ENCODE assay signal across 8 cellular contexts in the genomic region with DNA sequence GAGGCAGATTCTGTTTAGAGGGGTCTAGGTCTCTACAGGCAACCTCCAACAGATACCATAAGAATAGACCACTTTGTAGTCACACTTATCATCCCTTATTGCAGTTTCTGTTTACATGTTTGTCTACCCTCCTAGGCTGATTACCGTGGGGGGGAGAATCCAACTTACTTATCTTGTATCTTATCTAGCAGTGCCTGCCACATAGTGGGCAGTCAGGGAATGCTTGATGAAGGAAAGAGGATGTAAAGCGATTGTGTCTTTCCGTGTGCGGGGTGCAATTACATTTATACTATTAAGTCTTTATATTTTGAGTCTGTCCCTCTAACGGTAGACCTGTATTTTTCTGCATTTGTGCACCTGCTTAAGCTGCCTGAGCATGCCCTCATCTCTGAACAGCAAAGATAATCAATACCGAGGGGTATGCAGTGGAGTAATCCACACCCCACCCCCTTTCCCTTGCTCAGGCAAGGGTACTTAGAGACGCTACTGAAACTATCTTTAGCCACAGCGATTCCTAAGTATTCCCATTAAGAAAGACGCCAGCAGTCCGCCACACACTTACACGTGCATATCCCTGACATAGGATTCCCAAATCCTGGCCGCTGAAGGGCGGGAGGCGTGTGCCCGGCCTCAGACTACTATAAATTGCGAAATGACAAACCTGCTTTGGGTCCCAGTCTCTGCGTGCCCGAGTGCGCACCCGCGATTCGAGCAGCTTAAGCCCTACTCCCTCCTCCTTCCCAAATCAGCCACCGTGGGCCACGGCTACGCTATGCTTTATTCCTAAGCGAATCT. TPM values are rescaled to one million over a fixed set of nuclear protein-coding genes. Genes with fewer than 3 reads are reported as not detected.
DNase-seq lines count a peak whose midpoint lies in the region; ATAC-seq and TF ChIP-seq lines count a peak whose summit lies in the region.

No MANE protein-coding gene starts in this region.

- H3K27ac Mint-ChIP-seq in T-cell = peak overlapping the region; percentile 58 to 95

- peaks cover 5% of the 10 kb centered on the region for H3K36me3 ChIP-seq in rectal smooth muscle tissue (ENCODE audit: control insufficient read depth, insufficient read depth, low read length)

- peak overlapping the region; percentile 45 for H3K9ac ChIP-seq in rectal smooth muscle tissue (ENCODE audit: low read length)

- peak overlapping the region; percentile 93 for H3K27ac ChIP-seq in C4-2B
- peak overlapping the region; percentile 88 for H3K27ac ChIP-seq in rectal smooth muscle tissue (ENCODE audit: low read depth, low read length)

- CTCF ChIA-PET in T-cell (lab: Charles Lee) = no interaction called here

- ATAC-seq in T-cell (replicated peaks in 1 of 4) = peak; percentile 6 to 50 (median 28)
- ATAC-seq in GM18519 (IDR thresholded peaks at IDR 0.05; ENCODE audit: low FRiP score, unreplicated experiment) = no peak

- DNase-seq in HFF-Myc (ENCODE audit: extremely low read depth, low read depth) (no peak), T-cell (peak in 1 of 34 experiments; percentile 4), foreskin fibroblast (no peak), NCI-H524 treated with DMSO at 0.1 percent for 48 hours (lab: John Stamatoyannopoulos, UW) (no peak), middle frontal gyrus (ENCODE audit: extremely low spot score, low spot score) (no peak)

- peaks cover 56 to 63% (median 59%) of the 10 kb centered on the region in 3 donors for H3K4me1 Mint-ChIP-seq in T-cell

- peaks cover 29% of the 10 kb centered on the region for H3K36me3 Mint-ChIP-seq in T-cell

- no peak; the same call in 1 of the 2 replicates for TF ChIP-seq CTCF in C4-2B (conservative IDR thresholded peaks at IDR 0.05)
- TF ChIP-seq CTCF in HFF-Myc (IDR thresholded peaks at IDR 0.05; ENCODE audit: low read depth, low read length, missing control alignments) = no peak
- no peak for TF ChIP-seq CTCF in foreskin fibroblast (IDR thresholded peaks at IDR 0.05; ENCODE audit: low read depth, low read length)

- peaks cover 32 to 45% of the 10 kb centered on the region in 2 donors for H3K27me3 Mint-ChIP-seq in T-cell

- peak overlapping the region; percentile 85 to 95 (median 93) for H3K4me3 Mint-ChIP-seq in T-cell

- peaks cover 0 to 2% (median 0%) of the 10 kb centered on the region in 3 donors for H3K9me3 Mint-ChIP-seq in T-cell

- peaks cover 6% of the 10 kb centered on the region for H3K4me1 ChIP-seq in rectal smooth muscle tissue (ENCODE audit: control insufficient read depth, insufficient read depth, low read length)

- H3K4me3 ChIP-seq in HFF-Myc (replicated peaks; ENCODE audit: low read depth, low read length) = peak overlapping the region; percentile 80
- peak overlapping the region; percentile 78 to 91 for H3K4me3 ChIP-seq in foreskin fibroblast (ENCODE audit: low read depth in 1 of 2, low read length in 2 of 2)
- H3K4me3 ChIP-seq in rectal smooth muscle tissue (ENCODE audit: low read length) = peak overlapping the region; percentile 87

- peaks cover 33% of the 10 kb centered on the region for H3K27me3 ChIP-seq in rectal smooth muscle tissue (ENCODE audit: control insufficient read depth, insufficient read depth, low read length)

- POLR2A ChIA-PET in T-cell (lab: Charles Lee) = no interaction called here

RNA-seq across cellular contexts. Expression of a gene that starts 0.6 kb away (rescaled TPM):
- total RNA-seq in T-cell = 10 to 100 TPM; 52.5 to 65.0 (median 59.7) TPM

RNA-seq across cellular contexts. Expression of a gene that starts 10.8 kb away (rescaled TPM):
- total RNA-seq in T-cell = not detected
